Comparison of ENCODE assay signal across 1 cellular context in the genomic region with DNA sequence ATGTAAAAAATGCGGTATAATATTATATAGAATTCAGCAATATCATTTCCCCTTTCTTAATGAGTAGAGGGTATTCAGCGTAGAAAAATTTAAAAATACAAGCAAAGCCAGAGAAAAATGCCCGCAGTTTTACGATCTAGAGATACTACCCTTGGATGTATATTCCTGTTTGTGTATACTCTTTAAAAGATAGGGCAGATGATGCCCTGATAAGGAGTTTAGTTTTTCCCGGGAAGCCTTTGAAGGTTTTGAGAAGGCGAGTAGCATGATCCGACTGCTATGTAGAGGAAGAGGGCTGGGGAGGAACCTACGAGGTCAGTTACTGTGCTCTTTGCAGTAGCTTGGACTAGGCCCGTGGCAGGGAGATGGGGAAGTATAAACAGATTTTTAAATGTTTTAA.
TF ChIP-seq lines count a peak whose summit lies in the region.

No MANE protein-coding gene starts in this region.

TF ChIP-seq in GM23338, 12 proteins besides CTCF, POLR2A, EP300 and RAD21 (continued from another document):
- TF ChIP-seq ZNF462 (CRISPR knock-in tag; IDR thresholded peaks at IDR 0.05) = no peak
- TF ChIP-seq CREB1 (CRISPR knock-in tag; IDR thresholded peaks at IDR 0.05; ENCODE audit: low read depth) = no peak
- TF ChIP-seq POLR2AphosphoS5 (IDR thresholded peaks at IDR 0.05; ENCODE audit: low read depth) = no peak
